ENCODE assay signal across 1 cellular context in the genomic region with DNA sequence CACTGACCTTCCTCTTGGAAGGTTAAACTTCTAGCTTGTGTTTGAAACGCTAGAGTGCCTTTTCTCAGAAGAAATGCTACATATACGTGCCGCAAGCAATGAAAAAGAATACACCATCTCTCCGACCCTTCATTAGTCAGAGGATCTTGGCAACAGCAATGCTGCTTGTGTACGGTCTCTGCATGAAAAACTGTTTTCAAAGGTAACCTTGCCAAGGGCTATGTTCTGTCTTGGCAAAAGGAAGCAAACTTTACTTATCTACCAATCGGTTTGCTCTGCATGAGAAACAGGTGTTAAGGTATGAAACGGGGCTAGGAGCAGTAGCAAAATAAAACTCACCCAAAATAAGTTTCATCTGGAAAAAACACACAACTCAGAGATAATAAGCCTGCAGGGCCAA.
TF ChIP-seq lines count a peak whose summit lies in the region.

No MANE protein-coding gene starts in this region.

TF ChIP-seq in H1, 55 proteins besides CTCF, POLR2A, EP300 and RAD21:
- TF ChIP-seq CREB1 (IDR thresholded peaks at IDR 0.05) (no peak), HDAC6 (IDR thresholded peaks at IDR 0.05; ENCODE audit: low read depth, low read length) (no peak), BRCA1 (IDR thresholded peaks at IDR 0.05; ENCODE audit: low read depth, low read length) (no peak), SAP30 (IDR thresholded peaks at IDR 0.05; ENCODE audit: insufficient read depth, insufficient replicate concordance, low read length) (no peak), YY1 (IDR thresholded peaks at IDR 0.05; ENCODE audit: low read depth, low read length) (no peak), RNF2 (IDR thresholded peaks at IDR 0.05; ENCODE audit: borderline replicate concordance, low read depth, low read length, missing control alignments, poor library complexity, severe bottlenecking) (no peak), TAF1 (IDR thresholded peaks at IDR 0.05; ENCODE audit: low read depth, low read length) (no peak), NANOG (IDR thresholded peaks at IDR 0.05; ENCODE audit: insufficient read depth, low read depth, low read length, poor library complexity, severe bottlenecking) (no peak)
- TF ChIP-seq, protein P1, sequence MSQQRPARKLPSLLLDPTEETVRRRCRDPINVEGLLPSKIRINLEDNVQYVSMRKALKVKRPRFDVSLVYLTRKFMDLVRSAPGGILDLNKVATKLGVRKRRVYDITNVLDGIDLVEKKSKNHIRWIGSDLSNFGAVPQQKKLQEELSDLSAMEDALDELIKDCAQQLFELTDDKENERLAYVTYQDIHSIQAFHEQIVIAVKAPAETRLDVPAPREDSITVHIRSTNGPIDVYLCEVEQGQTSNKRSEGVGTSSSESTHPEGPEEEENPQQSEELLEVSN (IDR thresholded peaks at IDR 0.05): no peak
